11 cellular contexts compared by ENCODE assay signal in the genomic region with DNA sequence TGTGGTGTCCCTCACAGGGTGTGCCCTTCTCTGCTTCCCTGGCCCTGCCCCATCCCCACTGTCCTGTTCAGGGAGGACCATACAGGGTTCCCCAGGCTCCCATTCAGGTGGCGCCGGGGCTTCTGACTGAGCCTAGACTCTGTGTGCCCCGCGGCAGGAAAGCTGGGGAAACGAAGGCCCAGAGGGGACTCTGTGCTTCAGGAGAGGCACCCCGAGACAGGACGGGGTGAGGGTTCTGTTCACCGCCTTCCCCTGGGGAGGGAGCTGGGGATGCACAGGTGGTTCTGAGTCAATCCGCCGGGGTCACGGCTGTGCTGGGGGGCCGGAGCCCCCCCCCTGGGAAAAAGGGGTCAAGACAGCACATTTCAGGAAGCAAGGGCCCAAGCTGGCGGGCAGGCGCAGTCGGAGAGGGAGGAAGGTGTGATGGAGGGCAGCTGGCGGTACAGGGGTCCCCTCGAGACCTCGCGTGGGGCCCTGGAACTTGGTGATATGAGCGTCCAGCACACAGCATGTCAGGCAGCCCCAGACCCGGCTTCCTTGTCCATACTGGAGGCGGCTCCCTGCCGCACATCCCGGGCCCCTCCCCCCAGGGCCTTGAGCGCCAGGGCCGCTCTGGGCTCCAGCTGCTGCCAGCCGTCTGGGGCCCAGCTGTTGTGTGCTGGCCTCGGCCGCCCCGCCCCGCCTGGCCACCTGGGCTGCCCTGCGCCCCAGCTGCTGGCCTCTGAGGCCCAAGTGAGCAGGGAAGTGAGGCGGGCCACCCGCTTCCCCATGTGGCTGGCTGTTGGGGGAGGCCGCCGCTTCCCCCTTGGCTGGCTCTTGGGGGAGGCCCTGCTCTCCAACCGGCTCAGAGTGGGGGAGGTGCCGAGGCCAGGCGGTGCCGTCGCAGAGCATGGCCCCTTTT. TPM values are rescaled to one million over a fixed set of nuclear protein-coding genes. Genes with fewer than 3 reads are reported as not detected.
A peak's percentile ranks its signal among the peaks of the same experiment; 100 is the strongest.
DNase-seq lines count a peak whose midpoint lies in the region; ATAC-seq and TF ChIP-seq lines count a peak whose summit lies in the region.
"Had no signal": no experiment of that assay in that cellular context is flagged by ENCODE, and none has a peak within 500 bp of the region (broad histone marks: within the 10 kb centered on the region; RNA-seq: fewer than 3 reads in every experiment).

No MANE protein-coding gene starts in this region.

- no peak overlapping the region for H3K27ac Mint-ChIP-seq in CD4-positive, alpha-beta T cell
- peak overlapping the region; percentile 56 for H3K27ac Mint-ChIP-seq in dendritic cell treated with granulocyte-macrophage colony-stimulating factor and Interleukin-4, amounts not matched to agents 40 ng/mL and 50 ng/mL, for 4 days
- H3K27ac Mint-ChIP-seq in Caco-2 (ENCODE audit: unreplicated experiment) = no peak overlapping the region

- H3K4me1 ChIP-seq in Caco-2 = peaks cover 28% of the 10 kb centered on the region

- POLR2A ChIA-PET in CD4-positive, alpha-beta T cell (lab: Charles Lee) = interaction anchor here (2.3 to 3.1 kb wide), 2 partner anchors 11 to 56 kb away, joined by 15 to 26 read pairs; partner anchors contain the start of genes ASPSCR1, CENPX and LRRC45
- POLR2A ChIA-PET in HEK293T (lab: Yijun Ruan, JAX) (interaction anchor here (1.3 to 2.7 kb wide), 2 partner anchors 9 to 11 kb away, joined by 3 to 12 read pairs; no protein-coding TSS in a partner anchor), Caco-2 (lab: Charles Lee) (interaction anchor here (0.6 kb wide), 1 partner anchor 23 kb away, joined by 3 read pairs; no protein-coding TSS in a partner anchor)

- no peaks in the 10 kb centered on the region for H3K36me3 Mint-ChIP-seq in CD4-positive, alpha-beta T cell (ENCODE audit: low read depth)
- H3K36me3 Mint-ChIP-seq in dendritic cell treated with granulocyte-macrophage colony-stimulating factor and Interleukin-4, amounts not matched to agents 40 ng/mL and 50 ng/mL, for 4 days (ENCODE audit: low read depth) = no peaks in the 10 kb centered on the region
- H3K36me3 Mint-ChIP-seq in Caco-2 (ENCODE audit: insufficient read depth, unreplicated experiment) = peaks cover 7% of the 10 kb centered on the region

- H3K27me3 ChIP-seq in CD4-positive, alpha-beta T cell (ENCODE audit: control insufficient read depth, insufficient read depth, low read length) = peaks cover 12% of the 10 kb centered on the region
- H3K27me3 ChIP-seq in Caco-2 (replicated peaks; ENCODE audit: control insufficient read depth, insufficient read depth, low read length) = no peaks in the 10 kb centered on the region

- intact Hi-C loops in CD4-positive, alpha-beta T cell (cut with DNase I, micrococcal nuclease) = loop anchor here in 1 of 2 experiments (10.0 kb wide), 1 partner anchor 158 kb away; no protein-coding TSS in a partner anchor
- intact Hi-C loops in dendritic cell treated with granulocyte-macrophage colony-stimulating factor and Interleukin-4, amounts not matched to agents 40 ng/mL and 50 ng/mL, for 4 days (cut with micrococcal nuclease) = loop anchor here (10.0 kb wide), 1 partner anchor 188 kb away; no protein-coding TSS in a partner anchor
- intact Hi-C loops in Caco-2 (cut with micrococcal nuclease; ENCODE audit: unreplicated experiment) = no loop called here

- H3K9me3 Mint-ChIP-seq in CD4-positive, alpha-beta T cell = no peaks in the 10 kb centered on the region
- H3K9me3 Mint-ChIP-seq in dendritic cell treated with granulocyte-macrophage colony-stimulating factor and Interleukin-4, amounts not matched to agents 40 ng/mL and 50 ng/mL, for 4 days = no peaks in the 10 kb centered on the region
- no peaks in the 10 kb centered on the region for H3K9me3 Mint-ChIP-seq in Caco-2 (ENCODE audit: unreplicated experiment)

- peaks cover 15% of the 10 kb centered on the region for H3K4me1 Mint-ChIP-seq in CD4-positive, alpha-beta T cell (ENCODE audit: low read depth)
- H3K4me1 Mint-ChIP-seq in dendritic cell treated with granulocyte-macrophage colony-stimulating factor and Interleukin-4, amounts not matched to agents 40 ng/mL and 50 ng/mL, for 4 days (ENCODE audit: low read depth) = peaks cover 33% of the 10 kb centered on the region
- peaks cover 6% of the 10 kb centered on the region for H3K4me1 Mint-ChIP-seq in Caco-2 (ENCODE audit: low read depth, unreplicated experiment)

- no peak overlapping the region for H3K4me3 ChIP-seq in Caco-2 (ENCODE audit: low read depth, low read length)

- no peak for TF ChIP-seq CTCF in CD4-positive, alpha-beta T cell (IDR thresholded peaks at IDR 0.05)
- TF ChIP-seq CTCF in Caco-2 (IDR thresholded peaks at IDR 0.05; ENCODE audit: insufficient read depth in 1 of 2, low read depth in 1 of 2, low read length in 1 of 2, severe bottlenecking in 1 of 2, unreplicated experiment in 1 of 2) = no peak

- DNase-seq in CD4-positive, alpha-beta T cell = no peak
- DNase-seq in NCI-H2171 (lab: John Stamatoyannopoulos, UW) (peak; percentile 76), myocyte (ENCODE audit: low read depth) (peak; percentile 81), ureter (ENCODE audit: low spot score) (no peak), HEK293T (ENCODE audit: extremely low spot score) (no peak), Caco-2 (no peak), UCSD-AML1 (lab: John Stamatoyannopoulos, UW; ENCODE audit: unreplicated experiment) (no peak)

- H3K9me3 ChIP-seq in CD4-positive, alpha-beta T cell (ENCODE audit: control insufficient read depth, low read length) = no peaks in the 10 kb centered on the region
- no peaks in the 10 kb centered on the region for H3K9me3 ChIP-seq in Caco-2

- CTCF ChIA-PET in CD4-positive, alpha-beta T cell (lab: Charles Lee) = interaction anchor here (1.0 to 1.3 kb wide), 2 partner anchors 10 to 53 kb away, joined by 3 to 4 read pairs; partner anchors contain the start of gene ASPSCR1
- CTCF ChIA-PET in HEK293T (lab: Yijun Ruan, JAX) (interaction anchor here (1.1 kb wide), 2 partner anchors 7 to 54 kb away, joined by 4 to 6 read pairs; no protein-coding TSS in a partner anchor), Caco-2 (lab: Charles Lee) (no interaction called here)

- no peaks in the 10 kb centered on the region for H3K36me3 ChIP-seq in Caco-2 (ENCODE audit: control insufficient read depth, insufficient read depth, low read length)

- H3K4me3 Mint-ChIP-seq in CD4-positive, alpha-beta T cell = peak overlapping the region; percentile 25
- peak overlapping the region; percentile 32 for H3K4me3 Mint-ChIP-seq in dendritic cell treated with granulocyte-macrophage colony-stimulating factor and Interleukin-4, amounts not matched to agents 40 ng/mL and 50 ng/mL, for 4 days
- H3K4me3 Mint-ChIP-seq in Caco-2 (ENCODE audit: unreplicated experiment) = no peak overlapping the region

- no TSS peak for BruUV-seq in Caco-2 (replicated peaks; lab: Mats Ljungman, UMichigan)

- no peak overlapping the region for H3K27ac ChIP-seq in CD4-positive, alpha-beta T cell (ENCODE audit: low read depth, low read length)

- peaks cover 5% of the 10 kb centered on the region for H3K27me3 Mint-ChIP-seq in CD4-positive, alpha-beta T cell
- H3K27me3 Mint-ChIP-seq in dendritic cell treated with granulocyte-macrophage colony-stimulating factor and Interleukin-4, amounts not matched to agents 40 ng/mL and 50 ng/mL, for 4 days = peaks cover 46% of the 10 kb centered on the region
- no peaks in the 10 kb centered on the region for H3K27me3 Mint-ChIP-seq in Caco-2 (ENCODE audit: insufficient read depth, unreplicated experiment)

- no peak for ATAC-seq in CD4-positive, alpha-beta T cell (ENCODE audit: poor library complexity)

TF ChIP-seq in HEK293T, 16 proteins besides CTCF, POLR2A, EP300 and RAD21:
- TF ChIP-seq FOXM1 (IDR thresholded peaks at IDR 0.05; ENCODE audit: borderline replicate concordance) = no peak
- no peak for TF ChIP-seq FOXA1 (IDR thresholded peaks at IDR 0.05)
- no peak for TF ChIP-seq FOXK2 (IDR thresholded peaks at IDR 0.05)
- TF ChIP-seq PKNOX1 (IDR thresholded peaks at IDR 0.05) = no peak
- no peak for TF ChIP-seq SP1 (IDR thresholded peaks at IDR 0.05)
- TF ChIP-seq BHLHE40 (IDR thresholded peaks at IDR 0.05; ENCODE audit: borderline replicate concordance) = no peak
- TF ChIP-seq ZNF384 (IDR thresholded peaks at IDR 0.05) = no peak
- TF ChIP-seq TARDBP (IDR thresholded peaks at IDR 0.05) = no peak
- no peak for TF ChIP-seq LEF1 (IDR thresholded peaks at IDR 0.05; ENCODE audit: borderline replicate concordance)
- no peak for TF ChIP-seq ELF4 (IDR thresholded peaks at IDR 0.05)
- no peak for TF ChIP-seq ARNT (IDR thresholded peaks at IDR 0.05)
- TF ChIP-seq SUZ12 (IDR thresholded peaks at IDR 0.05) = no peak
- TF ChIP-seq NFRKB (IDR thresholded peaks at IDR 0.05) = no peak
- no peak for TF ChIP-seq CTBP1 (IDR thresholded peaks at IDR 0.05; ENCODE audit: borderline replicate concordance)
- TF ChIP-seq HDGF (IDR thresholded peaks at IDR 0.05; ENCODE audit: borderline replicate concordance) = no peak
- no peak for TF ChIP-seq L3MBTL2 (conservative IDR thresholded peaks at IDR 0.05)

RNA-seq across cellular contexts. Expression of gene NOTUM, which starts 5.6 kb away (rescaled TPM):
- not detected for total RNA-seq in CD4-positive, alpha-beta T cell
- total RNA-seq in myocyte = 0.53 and 1.2 TPM in 2 replicates
- polyA plus RNA-seq in myocyte (2012) = 0.25 TPM
- 4.0 TPM for total RNA-seq in ureter
- total RNA-seq in Caco-2 (2022) = 11.1 and 13.0 TPM in 2 replicates

RNA-seq across cellular contexts. Expression of gene ASPSCR1, which starts 10.8 kb away (rescaled TPM):
- total RNA-seq in CD4-positive, alpha-beta T cell = 10 to 100 TPM; 19.1 to 22.7 TPM
- 21.8 and 29.7 TPM in 2 replicates for total RNA-seq in myocyte
- 25.3 TPM for polyA plus RNA-seq in myocyte (2012)
- 52.4 TPM for total RNA-seq in ureter
- 58.0 and 59.2 TPM in 2 replicates for total RNA-seq in Caco-2 (2022)

RNA-seq across cellular contexts. Expression of gene MYADML2, which starts 19.6 kb away (rescaled TPM):
- total RNA-seq in CD4-positive, alpha-beta T cell = not detected
- total RNA-seq in myocyte = 0.16 and 1.3 TPM in 2 replicates
- polyA plus RNA-seq in myocyte (2012) = 0.35 TPM
- total RNA-seq in ureter = not detected
- total RNA-seq in Caco-2 (2022) = not detected in 2 replicates
- total RNA-seq: kidney epithelial cell, SK-MEL-5 had no signal
- polyA plus RNA-seq: adipose tissue had no signal

RNA-seq across cellular contexts. Expression of gene PYCR1, which starts 29.5 kb away (rescaled TPM):
- 1 to 10 TPM in 1 of 2 experiments, under 1 TPM in 1; 0.38 to 1.0 TPM for total RNA-seq in CD4-positive, alpha-beta T cell
- total RNA-seq in myocyte = 120 and 223 TPM in 2 replicates
- 164 TPM for polyA plus RNA-seq in myocyte (2012)
- total RNA-seq in ureter = 63.9 TPM
- total RNA-seq in Caco-2 (2022) = 200 and 203 TPM in 2 replicates

RNA-seq across cellular contexts. Expression of gene MAFG, which starts 39.1 kb away (rescaled TPM):
- 10 to 100 TPM; 10.8 to 13.3 TPM for total RNA-seq in CD4-positive, alpha-beta T cell
- total RNA-seq in myocyte (48.9 and 61.0 TPM in 2 replicates), ureter (14.1 TPM), Caco-2 (2022) (28.9 and 29.1 TPM in 2 replicates)
- polyA plus RNA-seq in myocyte (2012) = 55.5 TPM

Comparison
In these comparisons a context has a peak if more than half of its experiments do, and no peak if none do; other contexts are left out.
1. DNase-seq: peak in NCI-H2171 (single experiment) and myocyte (single experiment); none in CD4-positive, alpha-beta T cell (0 of 10), ureter (single experiment), HEK293T (single experiment), Caco-2 (0 of 2) and UCSD-AML1 (single experiment).